In genomic region chr6:13710552-13711383, GRCh38 we compare ENCODE assay signal across 7 cellular contexts. TPM values are rescaled to one million over a fixed set of nuclear protein-coding genes. Genes with fewer than 3 reads are reported as not detected.
A peak's percentile ranks its signal among the peaks of the same experiment; 100 is the strongest.
DNase-seq lines count a peak whose midpoint lies in the region; ATAC-seq and TF ChIP-seq lines count a peak whose summit lies in the region.

No MANE protein-coding gene starts in this region.

- no peak for TF ChIP-seq CTCF in fibroblast of mammary gland (conservative IDR thresholded peaks at IDR 0.05; ENCODE audit: control insufficient read depth, insufficient read depth, low read depth, low read length)
- TF ChIP-seq CTCF in nephron (IDR thresholded peaks at IDR 0.05; ENCODE audit: unreplicated experiment in 3 of 3) = no peak

- no peaks in the 10 kb centered on the region for H3K27me3 Mint-ChIP-seq in activated T-cell treated with anti-CD3 and anti-CD28 coated beads, Interleukin-2, amount 50 U/mL, for 72 hours (ENCODE audit: low read depth)
- no peaks in the 10 kb centered on the region for H3K27me3 Mint-ChIP-seq in nephron (ENCODE audit: low read depth)

- peaks cover 13 to 18% of the 10 kb centered on the region in 2 donors for H3K36me3 Mint-ChIP-seq in activated T-cell treated with anti-CD3 and anti-CD28 coated beads, Interleukin-2, amount 50 U/mL, for 72 hours (ENCODE audit: insufficient read depth in 2 of 2)
- peaks cover 4% of the 10 kb centered on the region for H3K36me3 Mint-ChIP-seq in nephron (ENCODE audit: low read depth)

- no peak for TF ChIP-seq POLR2A in GM18505 (IDR thresholded peaks at IDR 0.05; ENCODE audit: borderline replicate concordance, extremely low read depth, insufficient read depth, insufficient read length)

- peaks cover 61% of the 10 kb centered on the region for H3K4me1 Mint-ChIP-seq in activated T-cell treated with anti-CD3 and anti-CD28 coated beads, Interleukin-2, amount 50 U/mL, for 72 hours (ENCODE audit: low read depth)
- peaks cover 32% of the 10 kb centered on the region for H3K4me1 Mint-ChIP-seq in nephron

- H3K4me3 ChIP-seq in fibroblast of mammary gland (ENCODE audit: control insufficient read depth, low read depth, low read length) (peak overlapping the region; percentile 86), urinary bladder (ENCODE audit: low read depth, low read length) (peak overlapping the region; percentile 97)

- peak; percentile 25 for ATAC-seq in GM18505 (IDR thresholded peaks at IDR 0.05; ENCODE audit: unreplicated experiment)
- ATAC-seq in HG02642 (IDR thresholded peaks at IDR 0.05; ENCODE audit: poor library complexity, unreplicated experiment) = peak; percentile 25
- peak; percentile 4 to 7 for ATAC-seq in activated T-cell treated with anti-CD3 and anti-CD28 coated beads, Interleukin-2, amount 50 U/mL, for 72 hours (replicated peaks in 1 of 2)

- H3K36me3 ChIP-seq in urinary bladder (ENCODE audit: insufficient read depth) = no peaks in the 10 kb centered on the region

- H3K9me3 Mint-ChIP-seq in activated T-cell treated with anti-CD3 and anti-CD28 coated beads, Interleukin-2, amount 50 U/mL, for 72 hours = peaks cover 0 to 2% of the 10 kb centered on the region in 2 donors
- H3K9me3 Mint-ChIP-seq in nephron = no peaks in the 10 kb centered on the region

- WGBS in urinary bladder = under 1% methylated on average over 84 of the region's 84 CpGs

- H3K27ac ChIP-seq in urinary bladder (ENCODE audit: low read depth) = peak overlapping the region; percentile 98

- peak overlapping the region; percentile 92 for H3K27ac Mint-ChIP-seq in activated T-cell treated with anti-CD3 and anti-CD28 coated beads, Interleukin-2, amount 50 U/mL, for 72 hours
- H3K27ac Mint-ChIP-seq in nephron = peak overlapping the region; percentile 88 to 99 (median 97)

- H3K4me1 ChIP-seq in urinary bladder (ENCODE audit: insufficient read depth) = no peaks in the 10 kb centered on the region

- H3K4me3 Mint-ChIP-seq in activated T-cell treated with anti-CD3 and anti-CD28 coated beads, Interleukin-2, amount 50 U/mL, for 72 hours = peak overlapping the region; percentile 95
- peak overlapping the region; percentile 93 to 100 (median 99) for H3K4me3 Mint-ChIP-seq in nephron

- peak; percentile 52 for DNase-seq in NCI-H2171 treated with DMSO at 0.1 percent for 48 hours (lab: John Stamatoyannopoulos, UW)
- peak; percentile 51 to 55 for DNase-seq in activated T-cell treated with anti-CD3 and anti-CD28 coated beads, Interleukin-2, amount 50 U/mL, for 72 hours
- DNase-seq in fibroblast of mammary gland (ENCODE audit: low read depth) = no peak

RNA-seq across cellular contexts. Expression of gene RANBP9, which starts 0.9 kb away (rescaled TPM):
- total RNA-seq in activated T-cell treated with anti-CD3 and anti-CD28 coated beads, Interleukin-2, amount 50 U/mL, for 72 hours = 10 to 100 TPM; 74.9 to 78.0 TPM
- 57.2 TPM for total RNA-seq in urinary bladder
- polyA plus RNA-seq in urinary bladder = 26.8 TPM
